Comparison of ENCODE assay signal across 9 cellular contexts in genomic region chr17:55264640-55265298, GRCh38. TPM values are rescaled to one million over a fixed set of nuclear protein-coding genes. Genes with fewer than 3 reads are reported as not detected.
DNase-seq lines count a peak whose midpoint lies in the region; ATAC-seq, FAIRE-seq and TF ChIP-seq lines count a peak whose summit lies in the region.
"Had no signal": no experiment of that assay in that cellular context is flagged by ENCODE, and none has a peak within 500 bp of the region (broad histone marks: within the 10 kb centered on the region; RNA-seq: fewer than 3 reads in every experiment).

Gene HLF (plus strand): TSS chr17:55264960. CDS start chr17:55265485, 525 bp downstream.

- H3K4me1 Mint-ChIP-seq in T-helper 17 cell (peaks cover 43% of the 10 kb centered on the region), astrocyte (ENCODE audit: low read depth, unreplicated experiment) (no peaks in the 10 kb centered on the region)

- H3K4me3 Mint-ChIP-seq in T-helper 17 cell: peak within 1 kb of the TSS; percentile 93
- peak within 1 kb of the TSS; percentile 81 for H3K4me3 Mint-ChIP-seq in astrocyte (ENCODE audit: unreplicated experiment)

- H3K9me3 Mint-ChIP-seq in astrocyte (ENCODE audit: unreplicated experiment): peaks cover 2% of the 10 kb centered on the region

- H3K9me2 ChIP-seq in Loucy (replicated peaks; ENCODE audit: low read depth, low read length): no peaks in the 10 kb centered on the region

- peak; percentile 94 for ATAC-seq in T-helper 17 cell
- peak; percentile 96 for ATAC-seq in upper lobe of right lung

- DNase-seq in DMS79 (lab: John Stamatoyannopoulos, UW) (peak; percentile 13), H4 (ENCODE audit: low spot score) (peak; percentile 69), T-helper 17 cell (peak; percentile 75 to 80 (median 80)), astrocyte (ENCODE audit: low read depth) (peak; percentile 35), hepatic stellate cell (ENCODE audit: low spot score) (peak; percentile 26), pulmonary artery endothelial cell (ENCODE audit: low read depth, low spot score) (peak; percentile 10), upper lobe of right lung (peak; percentile 87)

- no peaks in the 10 kb centered on the region for H3F3A ChIP-seq in Loucy (ENCODE audit: low read depth)

- H3K27me3 Mint-ChIP-seq in T-helper 17 cell (peaks cover 3% of the 10 kb centered on the region), astrocyte (ENCODE audit: low read depth, unreplicated experiment) (peaks cover 59% of the 10 kb centered on the region)

- no peak for FAIRE-seq in astrocyte (lab: Jason Lieb, UNC)
- FAIRE-seq: endometrium had no signal

- H4K20me1 ChIP-seq in Loucy (ENCODE audit: insufficient read depth, low read length, poor library complexity, severe bottlenecking): no peaks in the 10 kb centered on the region
- no peaks in the 10 kb centered on the region for H4K20me1 ChIP-seq in astrocyte (ENCODE audit: insufficient read depth, low read length)

- peak within 1 kb of the TSS; percentile 87 for H3K27ac Mint-ChIP-seq in T-helper 17 cell
- H3K27ac Mint-ChIP-seq in astrocyte (ENCODE audit: unreplicated experiment): no peak within 1 kb of the TSS

- H3K9me3 ChIP-seq in Loucy (ENCODE audit: insufficient read depth, low read depth, low read length) (no peaks in the 10 kb centered on the region; the same call in 1 of the 2 replicates), T-helper 17 cell (ENCODE audit: control insufficient read depth, low read length, poor library complexity, severe bottlenecking) (no peaks in the 10 kb centered on the region), astrocyte (ENCODE audit: insufficient read depth, low read depth, low read length) (no peaks in the 10 kb centered on the region), upper lobe of right lung (no peaks in the 10 kb centered on the region)

- H3K27me3 ChIP-seq in Loucy (ENCODE audit: insufficient read depth, low read length, poor library complexity, severe bottlenecking) (no peaks in the 10 kb centered on the region), astrocyte (ENCODE audit: insufficient read depth, low read length) (peaks cover 47% of the 10 kb centered on the region), upper lobe of right lung (peaks cover 30% of the 10 kb centered on the region)

- H3K79me2 ChIP-seq in Loucy (ENCODE audit: insufficient read depth, low read length) (no peaks in the 10 kb centered on the region), astrocyte (ENCODE audit: insufficient read depth, low read length) (no peaks in the 10 kb centered on the region)

- H3K4me3 ChIP-seq in Loucy (ENCODE audit: low read length, poor library complexity, severe bottlenecking): peak within 1 kb of the TSS; percentile 76
- H3K4me3 ChIP-seq in astrocyte (ENCODE audit: insufficient read depth, low read depth, low read length): peak within 1 kb of the TSS; percentile 28
- peak within 1 kb of the TSS; percentile 64 for H3K4me3 ChIP-seq in upper lobe of right lung

- H2AFZ ChIP-seq in Loucy (ENCODE audit: low read length): peak within 1 kb of the TSS; percentile 86
- H2AFZ ChIP-seq in astrocyte (ENCODE audit: low read depth, low read length): peak within 1 kb of the TSS; percentile 18

- TF ChIP-seq CTCF in Loucy (conservative IDR thresholded peaks at IDR 0.05; ENCODE audit: low read length) (no peak), astrocyte (IDR thresholded peaks at IDR 0.05; ENCODE audit: insufficient read depth, low read depth, low read length) (no peak), upper lobe of right lung (IDR thresholded peaks at IDR 0.05) (no peak)

- H3K36me3 Mint-ChIP-seq in T-helper 17 cell (ENCODE audit: low read depth) (peaks cover 8% of the 10 kb centered on the region), astrocyte (ENCODE audit: low read depth, unreplicated experiment) (peaks cover 3% of the 10 kb centered on the region)

- peaks cover 13% of the 10 kb centered on the region for H3K4me1 ChIP-seq in Loucy (ENCODE audit: insufficient read depth, low read length, poor library complexity, severe bottlenecking)
- H3K4me1 ChIP-seq in astrocyte (ENCODE audit: insufficient read depth, low read length): peaks cover 5% of the 10 kb centered on the region
- peaks cover 14% of the 10 kb centered on the region for H3K4me1 ChIP-seq in upper lobe of right lung

- H3K4me2 ChIP-seq in Loucy (ENCODE audit: low read depth, low read length, poor library complexity, severe bottlenecking) (peak within 1 kb of the TSS; percentile 83), astrocyte (ENCODE audit: low read length) (peak within 1 kb of the TSS; percentile 78)

- no peaks in the 10 kb centered on the region for H3K36me3 ChIP-seq in Loucy (ENCODE audit: insufficient read depth, low read length)
- H3K36me3 ChIP-seq in astrocyte (ENCODE audit: insufficient read depth, low read length): no peaks in the 10 kb centered on the region
- H3K36me3 ChIP-seq in upper lobe of right lung: no peaks in the 10 kb centered on the region

- intact Hi-C loops in upper lobe of right lung (cut with DNase I): no loop called here

- peak within 1 kb of the TSS; percentile 57 for H3K9ac ChIP-seq in Loucy (ENCODE audit: low read depth, low read length, poor library complexity, severe bottlenecking)
- no peak within 1 kb of the TSS for H3K9ac ChIP-seq in astrocyte (ENCODE audit: low read length)

- H3K27ac ChIP-seq in astrocyte (ENCODE audit: low read depth, low read length): no peak within 1 kb of the TSS
- peak within 1 kb of the TSS; percentile 78 for H3K27ac ChIP-seq in upper lobe of right lung

RNA-seq across cellular contexts. Expression of gene HLF, which starts in this region (rescaled TPM):
- total RNA-seq in H4 (2014; rRNA removed; shearing (Covaris generic)): 0.53 and 0.68 TPM in 2 replicates
- total RNA-seq in T-helper 17 cell: 10 to 100 TPM; 20.2 to 22.5 TPM
- total RNA-seq in astrocyte: 0.07 TPM in 1 of 2 replicates, not detected in the other
- total RNA-seq in pulmonary artery endothelial cell: 0.13 TPM in 1 of 2 replicates, not detected in the other
- total RNA-seq in upper lobe of right lung: 31.8 TPM

Comparison
In these comparisons a context has a peak if more than half of its experiments do, and no peak if none do; other contexts are left out.
1. RNA of gene HLF (total RNA-seq): 31.8 TPM in upper lobe of right lung (single experiment) and 20.2 to 22.5 TPM in T-helper 17 cell; 0.53 to 0.68 TPM in H4, 0.07 TPM in astrocyte and 0.13 TPM in pulmonary artery endothelial cell; every median in the first group is over 10 times any median in the second.
2. Peak in DNase-seq in H4; RNA of the gene not detected or under 1 TPM.
3. Peak in DNase-seq, H3K4me3 ChIP-seq and H3K4me2 ChIP-seq in astrocyte; RNA of the gene not detected or under 1 TPM.
4. Peak in DNase-seq in pulmonary artery endothelial cell; RNA of the gene not detected or under 1 TPM.
5. DNase-seq: peak in every context shown above with its lines; median percentile 87 in upper lobe of right lung; 80 in T-helper 17 cell; 69 in H4; 35 in astrocyte; 26 in hepatic stellate cell; 13 in DMS79; 10 in pulmonary artery endothelial cell.
6. Peak in every context shown above with its lines, with median percentiles within 50 percentile points of each other: H3K4me3 ChIP-seq.